16 cellular contexts compared by ENCODE assay signal in the genomic region with DNA sequence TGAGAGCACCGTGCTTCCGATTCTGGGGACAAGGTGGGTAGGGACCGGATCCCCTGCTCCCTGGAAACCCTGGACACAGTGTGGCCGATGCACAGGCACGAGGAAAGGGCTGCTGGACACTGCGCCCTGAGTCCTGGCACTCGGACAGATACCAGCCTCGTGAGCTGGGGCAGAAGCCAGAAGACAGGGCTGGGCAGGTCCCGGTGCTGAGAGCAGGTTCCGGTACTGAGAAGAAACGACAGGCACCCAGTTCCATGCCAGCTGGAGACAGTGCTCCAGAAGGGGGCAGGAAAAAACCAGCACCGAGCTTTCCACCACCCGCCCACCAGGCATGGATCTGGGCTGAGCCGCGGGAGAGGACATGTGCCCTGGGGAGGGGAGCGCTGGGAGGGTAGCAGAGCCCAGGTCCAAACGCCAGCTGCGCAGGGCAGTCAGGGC. TPM values are rescaled to one million over a fixed set of nuclear protein-coding genes. Genes with fewer than 3 reads are reported as not detected.
DNase-seq lines count a peak whose midpoint lies in the region; ATAC-seq and TF ChIP-seq lines count a peak whose summit lies in the region.
"Had no signal": no experiment of that assay in that cellular context is flagged by ENCODE, and none has a peak within 500 bp of the region (broad histone marks: within the 10 kb centered on the region; RNA-seq: fewer than 3 reads in every experiment).

No MANE protein-coding gene starts in this region.

- H3K4ac ChIP-seq in neuronal stem cell (ENCODE audit: low read length): no peak overlapping the region

- no peaks in the 10 kb centered on the region for H3K27me3 ChIP-seq in dorsolateral prefrontal cortex
- H3K27me3 ChIP-seq in neuronal stem cell (ENCODE audit: control insufficient read depth in 3 of 3, insufficient read depth in 3 of 3, low read depth in 1 of 3, low read length in 3 of 3): no peaks in the 10 kb centered on the region
- H3K27me3 ChIP-seq: foreskin keratinocyte had no signal

- no peak overlapping the region for H2BK12ac ChIP-seq in neuronal stem cell (ENCODE audit: low read length)

- no peaks in the 10 kb centered on the region for H3K9me3 ChIP-seq in neuronal stem cell (replicated peaks in 1 of 2; ENCODE audit: control insufficient read depth in 2 of 2, insufficient read depth in 1 of 2, low read depth in 1 of 2, low read length in 2 of 2)

- intact Hi-C loops in dorsolateral prefrontal cortex (cut with DNase I): loop anchor here in 1 of 2 donors (10.0 kb wide), 1 partner anchor 74 kb away; no protein-coding TSS in a partner anchor

- H2BK120ac ChIP-seq in neuronal stem cell (ENCODE audit: low read depth, low read length): peak overlapping the region; percentile 7

- no peak overlapping the region for H4K8ac ChIP-seq in neuronal stem cell (ENCODE audit: low read depth, low read length)

- H3K4me3 ChIP-seq in LNCaP clone FGC (ENCODE audit: low read depth, low read length) (no peak overlapping the region), dorsolateral prefrontal cortex (peak overlapping the region in 48 of 59 donors; percentile 2 to 56 (median 32)), neuronal stem cell (ENCODE audit: low read length in 2 of 2) (no peak overlapping the region)
- H3K4me3 ChIP-seq: GM23248 had no signal

- no peak overlapping the region for H3K18ac ChIP-seq in neuronal stem cell (ENCODE audit: low read length)

- H2AK5ac ChIP-seq in neuronal stem cell (ENCODE audit: low read depth, low read length): no peak overlapping the region

- H3K79me1 ChIP-seq in neuronal stem cell (ENCODE audit: low read depth, low read length): peaks cover 25% of the 10 kb centered on the region

- ATAC-seq in HG03196 (IDR thresholded peaks at IDR 0.05; ENCODE audit: unreplicated experiment) (no peak), HG03135 (IDR thresholded peaks at IDR 0.05; ENCODE audit: unreplicated experiment) (no peak)
- ATAC-seq: activated CD4-positive, alpha-beta T cell treated with anti-CD3 and anti-CD28 coated beads for 36 hours; foreskin keratinocyte; naive thymus-derived CD8-positive, alpha-beta T cell had no signal

- DNase-seq in Ammon's horn (ENCODE audit: low spot score): peak; percentile 60
- DNase-seq in LNCaP clone FGC (ENCODE audit: low read depth): peak; percentile 60
- peak in 8 of 10 donors; percentile 45 to 87 (median 75) for DNase-seq in dorsolateral prefrontal cortex
- no peak for DNase-seq in neuronal stem cell (ENCODE audit: low spot score)
- no peak for DNase-seq in MV-4-11 (lab: John Stamatoyannopoulos, UW)
- no peak for DNase-seq in effector CD4-positive, alpha-beta T cell
- DNase-seq: activated CD4-positive, alpha-beta T cell treated with anti-CD3 and anti-CD28 coated beads for 36 hours; activated naive CD4-positive, alpha-beta T cell treated with anti-CD3 and anti-CD28 coated beads, Interleukin-2, amount 10 ng/mL, durations not matched to agents 7 days and 5 days; COR-L47; foreskin keratinocyte; GM23248; naive thymus-derived CD8-positive, alpha-beta T cell; NCI-H1105 treated with DMSO at 0.1 percent for 48 hours had no signal

- peaks cover 36 to 98% of the 10 kb centered on the region in 2 donors for H3K36me3 ChIP-seq in neuronal stem cell (replicated peaks in 1 of 2; ENCODE audit: control insufficient read depth in 2 of 2, insufficient read depth in 2 of 2, low read length in 2 of 2)

- no peak overlapping the region for H3K4me2 ChIP-seq in neuronal stem cell (ENCODE audit: insufficient read depth, low read length, poor library complexity, severe bottlenecking)
- H3K4me2 ChIP-seq: KMS-11 had no signal

- no peak overlapping the region for H2BK15ac ChIP-seq in neuronal stem cell (ENCODE audit: low read length)

- peak overlapping the region; percentile 4 for H3K23ac ChIP-seq in neuronal stem cell (ENCODE audit: low read depth, low read length, poor library complexity)

- no CpG with 5 or more reads among the region's 18 CpGs for WGBS in neuronal stem cell (ENCODE audit: extremely low coverage in 2 of 2, insufficient read length in 2 of 2, insufficient replicate concordance in 1 of 2), 2 donors

- 0 out of 2 replicates have a peak, but pooled peaks have one; percentile 11 for TF ChIP-seq CTCF in LNCaP clone FGC (IDR thresholded peaks at IDR 0.05; ENCODE audit: control insufficient read depth, extremely low read depth, insufficient read depth)
- peak in 13 of 56 donors; percentile 4 to 28 (median 12) for TF ChIP-seq CTCF in dorsolateral prefrontal cortex (IDR thresholded peaks at IDR 0.05 in 54 of 56, conservative IDR thresholded peaks at IDR 0.05 in 2 of 56; ENCODE audit: low read depth in 1 of 56, partially characterized antibody in 56 of 56)

- H3K27ac ChIP-seq in dorsolateral prefrontal cortex (peak overlapping the region in 47 of 59 donors; percentile 16 to 84 (median 59)), neuronal stem cell (replicated peaks; ENCODE audit: low read length) (no peak overlapping the region)
- H3K27ac ChIP-seq: foreskin keratinocyte, GM23248, KMS-11 had no signal

- H2AFZ ChIP-seq in neuronal stem cell (ENCODE audit: low read length): no peak overlapping the region
- H2AFZ ChIP-seq: GM23248 had no signal

- H4K91ac ChIP-seq in neuronal stem cell (ENCODE audit: low read depth, low read length, poor library complexity): no peak overlapping the region

- no peak overlapping the region for H2BK5ac ChIP-seq in neuronal stem cell (ENCODE audit: low read length)

- no peak overlapping the region for H3K14ac ChIP-seq in neuronal stem cell (ENCODE audit: low read length)

- peaks cover 9 to 20% of the 10 kb centered on the region in 2 donors for H3K4me1 ChIP-seq in neuronal stem cell (ENCODE audit: control insufficient read depth in 2 of 2, insufficient read depth in 1 of 2, low read depth in 1 of 2, low read length in 2 of 2)

- peak overlapping the region; percentile 34 for H3K9ac ChIP-seq in neuronal stem cell (ENCODE audit: low read depth, low read length, poor library complexity)
- H3K9ac ChIP-seq: GM23248, KMS-11 had no signal

RNA-seq across cellular contexts. Expression of a gene that starts 6.5 kb away (rescaled TPM):
- 10 to 100 TPM in 58 of 120 experiments, 1 to 10 TPM in 62; 4.7 to 19.1 (median 9.9) TPM for total RNA-seq in dorsolateral prefrontal cortex
- polyA plus RNA-seq in neuronal stem cell (2013, experiment 1 of 2): 31.8 TPM
- 33.0 TPM for polyA plus RNA-seq in neuronal stem cell (2013, experiment 2 of 2)

RNA-seq across cellular contexts. Expression of a gene that starts 6.8 kb away (rescaled TPM):
- total RNA-seq in dorsolateral prefrontal cortex: 100 to 1,000 TPM in 87 of 120 experiments, 10 to 100 TPM in 33; 71.0 to 188 (median 111) TPM
- polyA plus RNA-seq in neuronal stem cell (2013, experiment 1 of 2): 34.8 TPM
- polyA plus RNA-seq in neuronal stem cell (2013, experiment 2 of 2): 32.9 TPM

Comparison
In these comparisons a context has a peak if more than half of its experiments do, and no peak if none do; other contexts are left out.
1. DNase-seq: peak in Ammon's horn (single experiment), LNCaP clone FGC (single experiment) and dorsolateral prefrontal cortex (8 of 10); none in neuronal stem cell (single experiment), MV-4-11 (single experiment) and effector CD4-positive, alpha-beta T cell (single experiment).
2. H3K4me3 ChIP-seq: peak in dorsolateral prefrontal cortex (48 of 59); none in LNCaP clone FGC (single experiment) and neuronal stem cell (0 of 2).